22 cellular contexts compared by ENCODE assay signal in the genomic region with DNA sequence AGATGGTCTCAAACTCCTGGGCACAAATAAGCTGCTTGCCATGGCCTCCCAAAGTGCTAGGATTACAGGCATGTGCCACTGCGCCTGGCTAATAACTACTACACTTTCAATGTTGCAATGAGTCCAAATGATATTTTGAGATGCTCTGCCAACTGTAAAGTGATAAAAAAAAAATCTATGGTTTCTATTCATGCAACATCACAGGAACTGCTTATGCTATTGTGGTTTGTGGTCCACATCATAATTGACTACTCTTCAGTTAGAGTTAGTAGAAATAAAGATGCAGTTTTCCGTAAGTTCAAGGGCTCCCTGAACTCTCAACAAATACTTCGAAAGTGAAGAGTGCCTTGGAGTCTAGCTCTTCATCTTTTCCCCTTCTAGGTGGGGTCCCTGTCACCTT.
"Had no signal": no experiment of that assay in that cellular context is flagged by ENCODE, and none has a peak within 500 bp of the region (broad histone marks: within the 10 kb centered on the region; RNA-seq: fewer than 3 reads in every experiment).

No MANE protein-coding gene starts in this region.

- FAIRE-seq: colon, urothelium cell line had no signal

- H3K4me3 ChIP-seq: breast epithelium, esophagus muscularis mucosa, gastrocnemius medialis, left ventricle myocardium inferior, stomach, suprapubic skin, tibial nerve had no signal

- DNase-seq: activated CD8-positive, alpha-beta memory T cell treated with anti-CD3 and anti-CD28 coated beads for 24 hours; activated CD8-positive, alpha-beta memory T cell treated with anti-CD3 and anti-CD28 coated beads, Interleukin-2, amount 50 U/mL, for 48 hours; activated naive CD4-positive, alpha-beta T cell treated with Interleukin-2 at 50 U/mL for 16 hours; activated naive CD8-positive, alpha-beta T cell treated with anti-CD3 and anti-CD28 coated beads for 36 hours; activated T-cell treated with anti-CD3 and anti-CD28 coated beads, Interleukin-2, amount 50 U/mL, for 4 hours; amniotic stem cell; effector memory CD4-positive, alpha-beta T cell; gastrocnemius medialis; head of caudate nucleus; hypothalamus; left ventricle myocardium inferior; midbrain; retina; stimulated activated CD4-positive, alpha-beta T cell treated with anti-CD3 and anti-CD28 coated beads, Interleukin-4, amount 100 ng/mL, for 4 hours; stomach; T1000 had no signal

- H3K4me1 ChIP-seq: breast epithelium, esophagus muscularis mucosa, gastrocnemius medialis, stomach, suprapubic skin, tibial nerve had no signal

- H3K27ac ChIP-seq: breast epithelium, esophagus muscularis mucosa, gastrocnemius medialis, left ventricle myocardium inferior, stomach, suprapubic skin, tibial nerve had no signal

- H3K36me3 ChIP-seq: breast epithelium, esophagus muscularis mucosa, gastrocnemius medialis, left ventricle myocardium inferior, stomach, suprapubic skin, tibial nerve had no signal

- H3K27me3 ChIP-seq: breast epithelium, esophagus muscularis mucosa, gastrocnemius medialis, stomach, tibial nerve had no signal

- H3K9me3 ChIP-seq: breast epithelium, esophagus muscularis mucosa, gastrocnemius medialis, left ventricle myocardium inferior, stomach, suprapubic skin, tibial nerve had no signal
